11 cellular contexts compared by ENCODE assay signal in the genomic region with DNA sequence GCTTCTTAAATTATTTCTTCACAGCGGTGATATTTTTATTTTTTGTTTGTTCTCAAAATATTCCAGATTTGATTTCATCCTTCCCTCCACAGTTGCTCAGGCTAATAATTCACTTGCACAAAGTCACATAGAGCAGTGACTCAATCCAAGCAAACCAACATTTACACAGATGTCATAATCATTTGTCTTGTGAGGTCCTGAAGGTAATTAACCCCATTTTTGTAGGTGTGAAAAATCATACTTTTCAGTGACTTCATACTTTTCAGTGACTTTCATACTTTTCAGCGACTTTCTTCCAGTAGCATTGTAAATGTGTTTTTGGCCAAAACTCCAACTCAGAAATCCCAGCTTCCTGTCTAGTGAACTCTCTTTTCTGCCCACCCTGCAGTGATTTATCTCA. TPM values are rescaled to one million over a fixed set of nuclear protein-coding genes. Genes with fewer than 3 reads are reported as not detected.
DNase-seq lines count a peak whose midpoint lies in the region; ATAC-seq, FAIRE-seq and TF ChIP-seq lines count a peak whose summit lies in the region.
"Had no signal": no experiment of that assay in that cellular context is flagged by ENCODE, and none has a peak within 500 bp of the region (broad histone marks: within the 10 kb centered on the region; RNA-seq: fewer than 3 reads in every experiment).

No MANE protein-coding gene starts in this region.

- no peak overlapping the region for H3K9ac ChIP-seq in endothelial cell of umbilical vein (replicated peaks; ENCODE audit: extremely low read depth, insufficient read depth, low read length)

- TF ChIP-seq POLR2A in endothelial cell of umbilical vein (IDR thresholded peaks at IDR 0.05; ENCODE audit: low read depth, low read length) = no peak
- TF ChIP-seq POLR2A in uterus (IDR thresholded peaks at IDR 0.05) = no peak

- H3K4me1 ChIP-seq in left ventricle myocardium inferior = peaks cover 25% of the 10 kb centered on the region
- peaks cover 4% of the 10 kb centered on the region for H3K4me1 ChIP-seq in endothelial cell of umbilical vein (ENCODE audit: control insufficient read depth, extremely low read depth, insufficient read depth, low read length)
- H3K4me1 ChIP-seq in uterus = no peaks in the 10 kb centered on the region
- H3K4me1 ChIP-seq: Peyer's patch had no signal

- intact Hi-C loops in left ventricle myocardium inferior (cut with micrococcal nuclease) = no loop called here
- intact Hi-C loops in left cardiac atrium (cut with DNase I) = no loop called here
- intact Hi-C loops in endothelial cell of umbilical vein (cut with micrococcal nuclease) = no loop called here
- intact Hi-C loops in uterus (cut with DNase I; ENCODE audit: low total_unique reads) = no loop called here

- no peaks in the 10 kb centered on the region for H3K27me3 ChIP-seq in left ventricle myocardium inferior (ENCODE audit: low read depth)
- no peaks in the 10 kb centered on the region for H3K27me3 ChIP-seq in endothelial cell of umbilical vein (ENCODE audit: control insufficient read depth in 2 of 2, insufficient read depth in 2 of 2, low read length in 2 of 2)
- H3K27me3 ChIP-seq in uterus = no peaks in the 10 kb centered on the region
- H3K27me3 ChIP-seq: Peyer's patch had no signal

- H3K4me3 ChIP-seq in left ventricle myocardium inferior = no peak overlapping the region
- no peak overlapping the region for H3K4me3 ChIP-seq in endothelial cell of umbilical vein (replicated peaks in 1 of 3; ENCODE audit: insufficient read depth in 1 of 3, low read depth in 1 of 3, low read length in 3 of 3)
- H3K4me3 ChIP-seq in uterus = no peak overlapping the region
- H3K4me3 ChIP-seq: Peyer's patch had no signal

- CTCF ChIA-PET in endothelial cell of umbilical vein (lab: Charles Lee) = interaction anchor here (0.8 to 1.7 kb wide), 4 partner anchors 12 to 155 kb away, joined by 3 to 4 read pairs (median 4); a partner anchor contains a TSS

- no peak overlapping the region for H3K4me2 ChIP-seq in endothelial cell of umbilical vein (ENCODE audit: insufficient read depth, low read length)

- POLR2A ChIA-PET in endothelial cell of umbilical vein (lab: Charles Lee) = no interaction called here

- ATAC-seq in left cardiac atrium (no peak), HG03354 (IDR thresholded peaks at IDR 0.05; ENCODE audit: poor library complexity, severe bottlenecking, unreplicated experiment) (peak; percentile 58), GM19397 (IDR thresholded peaks at IDR 0.05; ENCODE audit: unreplicated experiment) (no peak)

- dilution Hi-C loops in endothelial cell of umbilical vein (cut with MboI; ENCODE audit: extremely low pct_ligation_motif_present, low sequenced_read_pairs) = no loop called here

- H3K79me2 ChIP-seq in endothelial cell of umbilical vein (ENCODE audit: control insufficient read depth, insufficient read depth, low read length) = no peaks in the 10 kb centered on the region

- BruUV-seq in endothelial cell of umbilical vein (replicated peaks; lab: Mats Ljungman, UMichigan) = no TSS peak

- DNase-seq in left ventricle myocardium inferior (no peak), left cardiac atrium (no peak), endothelial cell of umbilical vein (ENCODE audit: low read depth, low spot score) (peak; percentile 36), uterus (no peak), putamen (ENCODE audit: low spot score) (no peak), SHP77 treated with DMSO at 0.1 percent for 48 hours (lab: John Stamatoyannopoulos, UW) (no peak)
- DNase-seq: central memory CD4-positive, alpha-beta T cell; Peyer's patch had no signal

- no peaks in the 10 kb centered on the region for H3K9me1 ChIP-seq in endothelial cell of umbilical vein (replicated peaks; ENCODE audit: control insufficient read depth, extremely low read depth, insufficient read depth, low read length)

- FAIRE-seq in endothelial cell of umbilical vein (lab: Jason Lieb, UNC) = no peak
- FAIRE-seq: TTC549 had no signal

- no peaks in the 10 kb centered on the region for H3K9me3 ChIP-seq in left ventricle myocardium inferior (replicated peaks)
- H3K9me3 ChIP-seq in endothelial cell of umbilical vein (replicated peaks; ENCODE audit: control insufficient read depth, insufficient read depth, low read length) = no peaks in the 10 kb centered on the region
- no peaks in the 10 kb centered on the region for H3K9me3 ChIP-seq in uterus
- H3K9me3 ChIP-seq: Peyer's patch had no signal

- no peaks in the 10 kb centered on the region for H3K36me3 ChIP-seq in left ventricle myocardium inferior
- H3K36me3 ChIP-seq in endothelial cell of umbilical vein (ENCODE audit: control insufficient read depth in 2 of 2, extremely low read depth in 1 of 2, insufficient read depth in 2 of 2, low read length in 2 of 2) = no peaks in the 10 kb centered on the region
- no peaks in the 10 kb centered on the region for H3K36me3 ChIP-seq in uterus
- H3K36me3 ChIP-seq: Peyer's patch had no signal

- H3K27ac ChIP-seq in left ventricle myocardium inferior (replicated peaks) (peak overlapping the region; percentile 82), endothelial cell of umbilical vein (ENCODE audit: insufficient read depth, low read depth, low read length) (no peak overlapping the region), uterus (peak overlapping the region; percentile 32 to 77)
- H3K27ac ChIP-seq: Peyer's patch had no signal

- no peak overlapping the region for H2AFZ ChIP-seq in endothelial cell of umbilical vein (ENCODE audit: low read depth, low read length)

- no peaks in the 10 kb centered on the region for H4K20me1 ChIP-seq in endothelial cell of umbilical vein (replicated peaks; ENCODE audit: control insufficient read depth, extremely low read depth, insufficient read depth, low read length)

- no peak for TF ChIP-seq CTCF in left ventricle myocardium inferior (IDR thresholded peaks at IDR 0.05; ENCODE audit: borderline replicate concordance)
- no peak for TF ChIP-seq CTCF in endothelial cell of umbilical vein (IDR thresholded peaks at IDR 0.05; ENCODE audit: extremely low read depth in 1 of 2, insufficient read depth in 1 of 2, low read depth in 1 of 2, low read length in 2 of 2)
- no peak for TF ChIP-seq CTCF in uterus (IDR thresholded peaks at IDR 0.05)

TF ChIP-seq in endothelial cell of umbilical vein, 7 proteins besides CTCF, POLR2A, EP300 and RAD21:
- no peak for TF ChIP-seq GATA2 (IDR thresholded peaks at IDR 0.05; ENCODE audit: insufficient read depth, insufficient read length, low read depth, low read length)
- no peak for TF ChIP-seq EZH2 (IDR thresholded peaks at IDR 0.05; ENCODE audit: borderline replicate concordance, low read depth, low read length, severe bottlenecking)
- TF ChIP-seq FOS (IDR thresholded peaks at IDR 0.05; ENCODE audit: borderline replicate concordance, insufficient read depth, low read length) = no peak
- TF ChIP-seq POLR2AphosphoS5 (IDR thresholded peaks at IDR 0.05; ENCODE audit: insufficient read depth, low read depth, low read length) = no peak
- no peak for TF ChIP-seq JUN (IDR thresholded peaks at IDR 0.05; ENCODE audit: borderline replicate concordance, insufficient read depth, insufficient read length, low read depth)
- no peak for TF ChIP-seq MYC (IDR thresholded peaks at IDR 0.05; ENCODE audit: low read depth, low read length)
- TF ChIP-seq, protein P1, sequence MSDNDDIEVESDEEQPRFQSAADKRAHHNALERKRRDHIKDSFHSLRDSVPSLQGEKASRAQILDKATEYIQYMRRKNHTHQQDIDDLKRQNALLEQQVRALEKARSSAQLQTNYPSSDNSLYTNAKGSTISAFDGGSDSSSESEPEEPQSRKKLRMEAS (IDR thresholded peaks at IDR 0.05; ENCODE audit: insufficient read depth, insufficient read length) = no peak
TF ChIP-seq in endothelial cell of umbilical vein: peak in this region for 0.

RNA-seq across cellular contexts. Expression of a gene that starts 32.1 kb away (rescaled TPM):
- total RNA-seq in left ventricle myocardium inferior (1.1 TPM), left cardiac atrium (1 to 10 TPM; 5.8 to 6.7 TPM), endothelial cell of umbilical vein (7.2 and 8.2 TPM in 2 replicates), uterus (10 to 100 TPM; 15.6 to 31.8 (median 23.6) TPM)
- polyA plus RNA-seq in endothelial cell of umbilical vein = 6.9 and 8.1 TPM in 2 replicates
- polyA plus RNA-seq in endothelial cell of umbilical vein (2011; cell fraction: cytosol; rRNA removed) = 6.7 and 7.6 TPM in 2 replicates
- 9.5 and 9.8 TPM in 2 replicates for polyA plus RNA-seq in endothelial cell of umbilical vein (2011; cell fraction: nucleus; rRNA removed)
- polyA plus RNA-seq in endothelial cell of umbilical vein (2012) = 4.0 and 6.1 TPM in 2 replicates
- 8.7 and 10.5 TPM in 2 replicates for polyA minus RNA-seq in endothelial cell of umbilical vein
- not detected for polyA minus RNA-seq in endothelial cell of umbilical vein (2011; cell fraction: cytosol; rRNA and poly(A)+ RNA removed)
- polyA minus RNA-seq in endothelial cell of umbilical vein (2011; cell fraction: nucleus; rRNA and poly(A)+ RNA removed) = 6.1 and 7.2 TPM in 2 replicates
